ENCODE assay signal across 6 cellular contexts in the genomic region with DNA sequence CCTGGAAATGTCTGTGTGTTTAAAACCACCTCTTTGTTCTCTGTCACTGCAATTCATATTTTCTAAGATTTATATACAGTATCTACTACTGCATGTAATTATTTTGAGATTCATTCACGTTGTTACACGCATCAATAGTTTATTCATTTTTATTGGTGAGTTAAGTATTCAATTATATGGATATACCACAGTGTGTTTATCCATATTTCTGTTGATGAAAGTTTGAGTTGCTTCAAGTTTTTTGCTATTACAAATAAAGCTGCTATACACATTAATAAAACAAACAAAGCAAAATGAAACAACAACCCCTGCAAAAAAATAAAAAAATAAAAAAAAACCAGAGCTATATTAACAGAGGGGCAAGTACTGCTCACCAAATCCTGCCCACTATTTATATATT.
"Had no signal": no experiment of that assay in that cellular context is flagged by ENCODE, and none has a peak within 500 bp of the region (broad histone marks: within the 10 kb centered on the region; RNA-seq: fewer than 3 reads in every experiment).

No MANE protein-coding gene starts in this region.

- DNase-seq: IMR-90, KBM-7, KG1 had no signal

- ATAC-seq: HepG2, K562 had no signal

- H3K4me3 ChIP-seq: K562 had no signal

- H3K27ac ChIP-seq: HL-60 had no signal

- FAIRE-seq: HepG2, K562 had no signal
